7 cellular contexts compared by ENCODE assay signal in the genomic region with DNA sequence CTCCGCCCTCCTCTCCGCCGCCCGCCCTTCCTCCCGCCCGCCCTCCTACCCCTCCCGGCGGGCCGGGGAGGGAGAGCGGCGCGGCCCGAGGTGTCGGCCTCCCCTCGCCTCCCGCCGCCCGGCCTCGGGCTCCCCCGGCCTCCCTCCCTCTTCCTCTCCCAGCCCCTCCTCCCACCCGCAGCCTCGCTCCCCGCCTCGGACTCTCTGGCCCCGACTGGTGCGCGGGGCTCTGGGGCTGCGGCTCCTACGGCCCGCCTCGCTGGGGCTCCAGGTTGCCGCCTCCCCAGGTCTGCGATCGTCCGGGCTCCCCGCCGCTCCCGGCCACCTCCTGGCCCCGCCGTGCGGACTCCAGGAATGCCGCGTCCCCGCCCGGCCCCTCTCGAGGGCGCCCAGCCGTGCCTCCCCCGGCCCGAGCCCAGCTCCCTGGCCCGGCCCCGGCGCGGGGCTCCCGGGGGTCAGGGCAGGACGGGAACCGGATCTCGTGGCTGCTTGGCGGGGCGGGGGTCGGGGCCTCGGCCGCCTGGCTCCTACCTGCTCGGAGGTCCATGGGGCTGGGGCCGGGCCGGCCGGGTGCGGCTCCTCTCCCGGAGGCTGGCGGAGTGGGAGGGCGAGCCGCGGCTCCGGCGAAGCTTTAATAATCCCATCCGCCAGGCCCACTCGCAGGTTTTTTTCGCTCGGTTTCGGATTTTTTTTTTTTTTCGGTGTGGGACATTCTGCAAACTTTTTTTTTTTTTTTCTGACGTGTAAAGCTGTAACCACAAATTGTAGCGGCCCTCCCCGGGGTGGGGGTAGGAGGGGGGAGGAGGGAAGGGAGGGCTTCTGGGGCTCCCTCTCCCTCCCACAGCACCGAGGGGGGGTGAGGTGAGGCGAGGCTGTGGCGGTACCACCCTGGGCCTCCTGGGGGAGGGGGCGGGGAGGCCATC. TPM values are rescaled to one million over a fixed set of nuclear protein-coding genes. Genes with fewer than 3 reads are reported as not detected.
DNase-seq lines count a peak whose midpoint lies in the region; ATAC-seq, FAIRE-seq and TF ChIP-seq lines count a peak whose summit lies in the region.

TSS of gene CLCF1 (minus strand) at position 606 of the 923 bp plus-strand sequence. CDS start at position 547, 59 bp downstream.

- intact Hi-C loops in activated CD4-positive, alpha-beta memory T cell treated with anti-CD3 and anti-CD28 coated beads for 36 hours (cut with micrococcal nuclease) = loop anchor here (2.0 kb wide), 1 partner anchor 16 kb away; no protein-coding TSS in a partner anchor

- peak within 1 kb of the TSS; percentile 72 for H3K27ac Mint-ChIP-seq in activated CD4-positive, alpha-beta memory T cell treated with anti-CD3 and anti-CD28 coated beads for 36 hours
- H3K27ac Mint-ChIP-seq in effector memory CD8-positive, alpha-beta T cell = peak within 1 kb of the TSS; percentile 96 to 97
- H3K27ac Mint-ChIP-seq in mesothelial cell of epicardium = peak within 1 kb of the TSS; percentile 94

- H3K4me1 Mint-ChIP-seq in activated CD4-positive, alpha-beta memory T cell treated with anti-CD3 and anti-CD28 coated beads for 36 hours (ENCODE audit: low read depth) = peaks cover 45% of the 10 kb centered on the region
- peaks cover 50 to 61% of the 10 kb centered on the region in 2 donors for H3K4me1 Mint-ChIP-seq in effector memory CD8-positive, alpha-beta T cell (ENCODE audit: low read depth in 2 of 2)
- peaks cover 55% of the 10 kb centered on the region for H3K4me1 Mint-ChIP-seq in mesothelial cell of epicardium

- FAIRE-seq in GM12892 (lab: Jason Lieb, UNC) = peak; percentile 87

- no peaks in the 10 kb centered on the region for H3K9me3 Mint-ChIP-seq in activated CD4-positive, alpha-beta memory T cell treated with anti-CD3 and anti-CD28 coated beads for 36 hours
- no peaks in the 10 kb centered on the region for H3K9me3 Mint-ChIP-seq in effector memory CD8-positive, alpha-beta T cell
- H3K9me3 Mint-ChIP-seq in mesothelial cell of epicardium = no peaks in the 10 kb centered on the region

- H3K36me3 Mint-ChIP-seq in activated CD4-positive, alpha-beta memory T cell treated with anti-CD3 and anti-CD28 coated beads for 36 hours = no peaks in the 10 kb centered on the region
- peaks cover 35% of the 10 kb centered on the region for H3K36me3 Mint-ChIP-seq in effector memory CD8-positive, alpha-beta T cell (ENCODE audit: insufficient read depth)
- H3K36me3 Mint-ChIP-seq in mesothelial cell of epicardium = no peaks in the 10 kb centered on the region

- peak; percentile 80 for ATAC-seq in effector memory CD8-positive, alpha-beta T cell (replicated peaks)
- ATAC-seq in stimulated activated naive CD8-positive, alpha-beta T cell treated with anti-CD3 and anti-CD28 coated beads, Interleukin-15, Interleukin-2, amounts not matched to agents 100 U/mL and 50 U/mL, for 24 hours = peak; percentile 61
- no peak for ATAC-seq in HG02884 (IDR thresholded peaks at IDR 0.05; ENCODE audit: unreplicated experiment)

- CTCF ChIA-PET in activated CD4-positive, alpha-beta memory T cell treated with anti-CD3 and anti-CD28 coated beads for 36 hours (lab: Charles Lee) = interaction anchor here (1.0 to 21.4 kb wide), 9 partner anchors 11 to 291 kb away, joined by 3 to 995 read pairs (median 4); partner anchors contain the start of genes POLD4, PPP1CA and PTPRCAP

- TF ChIP-seq CTCF in mesothelial cell of epicardium (IDR thresholded peaks at IDR 0.05; ENCODE audit: unreplicated experiment) = no peak

- peaks cover 10% of the 10 kb centered on the region for H3K27me3 Mint-ChIP-seq in activated CD4-positive, alpha-beta memory T cell treated with anti-CD3 and anti-CD28 coated beads for 36 hours
- H3K27me3 Mint-ChIP-seq in effector memory CD8-positive, alpha-beta T cell = no peaks in the 10 kb centered on the region
- H3K27me3 Mint-ChIP-seq in mesothelial cell of epicardium (ENCODE audit: low read depth) = peaks cover 7% of the 10 kb centered on the region

- POLR2A ChIA-PET in activated CD4-positive, alpha-beta memory T cell treated with anti-CD3 and anti-CD28 coated beads for 36 hours (lab: Charles Lee) = interaction anchor here (0.7 to 1.5 kb wide), 5 partner anchors 20 to 101 kb away, joined by 3 to 4 read pairs (median 4); no protein-coding TSS in a partner anchor

- H3K4me3 Mint-ChIP-seq in activated CD4-positive, alpha-beta memory T cell treated with anti-CD3 and anti-CD28 coated beads for 36 hours = peak within 1 kb of the TSS; percentile 79
- H3K4me3 Mint-ChIP-seq in effector memory CD8-positive, alpha-beta T cell = peak within 1 kb of the TSS; percentile 91 to 98
- peak within 1 kb of the TSS; percentile 83 for H3K4me3 Mint-ChIP-seq in mesothelial cell of epicardium

- TF ChIP-seq POLR2A in GM12892 (IDR thresholded peaks at IDR 0.05; ENCODE audit: low read depth, low read length) = no peak

- DNase-seq in GM12892 (ENCODE audit: insufficient read length) = peak; percentile 82
- DNase-seq in NCI-H146 (lab: John Stamatoyannopoulos, UW) = peak; percentile 68
- DNase-seq in activated CD4-positive, alpha-beta memory T cell treated with anti-CD3 and anti-CD28 coated beads for 36 hours = peak; percentile 76
- DNase-seq in effector memory CD8-positive, alpha-beta T cell = peak; percentile 78 to 84 (median 81)
- peak in 1 of 2 experiments; percentile 68 for DNase-seq in mesothelial cell of epicardium (ENCODE audit: low spot score in 2 of 2, unreplicated experiment in 2 of 2)
- DNase-seq in stimulated activated naive CD8-positive, alpha-beta T cell treated with anti-CD3 and anti-CD28 coated beads, Interleukin-15, Interleukin-2, amounts not matched to agents 100 U/mL and 50 U/mL, for 24 hours = peak; percentile 76

RNA-seq across cellular contexts. Expression of gene CLCF1, which starts in this region (rescaled TPM):
- polyA plus RNA-seq in GM12892 (2012; ENCODE audit: missing spikeins) = 0.95 TPM
- total RNA-seq in activated CD4-positive, alpha-beta memory T cell treated with anti-CD3 and anti-CD28 coated beads for 36 hours = under 1 TPM; 0.39 to 0.45 TPM
- 5.9 to 6.3 TPM (median 6.1 TPM) in 3 replicates for total RNA-seq in mesothelial cell of epicardium

Comparison
In these comparisons a context has a peak if more than half of its experiments do, and no peak if none do; other contexts are left out.
1. Peak in DNase-seq in activated CD4-positive, alpha-beta memory T cell treated with anti-CD3 and anti-CD28 coated beads for 36 hours; RNA of the gene not detected or under 1 TPM.